ENCODE assay signal across 5 cellular contexts in the genomic region with DNA sequence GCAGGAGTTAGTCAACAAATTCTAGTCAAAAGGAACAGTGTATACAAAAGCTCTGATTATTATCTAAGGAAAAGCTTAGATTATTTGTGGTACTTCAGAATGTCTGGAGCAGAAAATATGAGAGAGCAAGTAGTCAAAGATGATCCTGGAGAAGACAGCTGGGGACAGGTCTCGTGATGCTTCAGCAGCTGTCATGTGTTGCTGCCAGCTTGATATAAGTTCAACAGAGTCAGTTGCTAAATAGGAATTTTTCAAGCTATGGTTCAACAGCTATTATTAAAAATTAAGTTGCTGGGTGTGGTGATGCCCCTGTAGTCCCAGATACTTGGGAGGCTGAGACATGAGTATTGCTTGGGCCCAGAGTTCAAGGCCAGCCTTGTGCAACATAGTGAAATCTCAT.
"Had no signal": no experiment of that assay in that cellular context is flagged by ENCODE, and none has a peak within 500 bp of the region (broad histone marks: within the 10 kb centered on the region; RNA-seq: fewer than 3 reads in every experiment).

No MANE protein-coding gene starts in this region.

- DNase-seq: H9, HCEC 1CT had no signal

- H3K4me3 ChIP-seq: GM23338 had no signal

- H2AFZ ChIP-seq: GM23338 had no signal

- H3K4me2 ChIP-seq: GM23338 had no signal

- ATAC-seq: GM23338, HepG2 had no signal

- H3K27ac ChIP-seq: HL-60 had no signal
